Comparison of ENCODE assay signal across 8 cellular contexts in genomic region chr10:97292862-97293198, GRCh38. TPM values are rescaled to one million over a fixed set of nuclear protein-coding genes. Genes with fewer than 3 reads are reported as not detected.
DNase-seq lines count a peak whose midpoint lies in the region; ATAC-seq and TF ChIP-seq lines count a peak whose summit lies in the region.

No MANE protein-coding gene starts in this region.

- peaks cover 2% of the 10 kb centered on the region for H3K27me3 Mint-ChIP-seq in activated CD4-positive, alpha-beta T cell treated with anti-CD3 and anti-CD28 coated beads for 36 hours
- H3K27me3 Mint-ChIP-seq in endothelial cell (ENCODE audit: unreplicated experiment) = peaks cover 7% of the 10 kb centered on the region
- H3K27me3 Mint-ChIP-seq in progenitor cell of endocrine pancreas = no peaks in the 10 kb centered on the region

- peaks cover 10% of the 10 kb centered on the region for H3K36me3 Mint-ChIP-seq in activated CD4-positive, alpha-beta T cell treated with anti-CD3 and anti-CD28 coated beads for 36 hours (ENCODE audit: low read depth)
- H3K36me3 Mint-ChIP-seq in endothelial cell (ENCODE audit: low read depth, unreplicated experiment) = no peaks in the 10 kb centered on the region
- H3K36me3 Mint-ChIP-seq in progenitor cell of endocrine pancreas (ENCODE audit: insufficient read depth) = peaks cover 2% of the 10 kb centered on the region

- DNase-seq in activated CD4-positive, alpha-beta T cell treated with anti-CD3 and anti-CD28 coated beads for 36 hours = no peak
- DNase-seq in activated CD4-positive, alpha-beta T cell treated with anti-CD3 and anti-CD28 coated beads, Interleukin-2, amount 50 U/mL, for 1 hour = no peak
- DNase-seq in PC-3 (no peak), endothelial cell (ENCODE audit: low spot score) (no peak), progenitor cell of endocrine pancreas (ENCODE audit: low spot score, unreplicated experiment) (no peak), glomerular visceral epithelial cell (ENCODE audit: extremely low spot score) (no peak), A172 (ENCODE audit: low spot score) (no peak)
- no peak for DNase-seq in stimulated activated CD4-positive, alpha-beta T cell treated with anti-CD3 and anti-CD28 coated beads, Interleukin-2, amount 100 ng/mL, for 24 hours

- H3K4me3 ChIP-seq in PC-3 (ENCODE audit: low read length) = no peak overlapping the region

- no peak overlapping the region for H3K27ac ChIP-seq in PC-3 (ENCODE audit: low read length)

- peaks cover 15% of the 10 kb centered on the region for H3K79me2 ChIP-seq in PC-3 (ENCODE audit: low read length)

- intact Hi-C loops in activated CD4-positive, alpha-beta T cell treated with anti-CD3 and anti-CD28 coated beads for 36 hours (cut with DNase I, micrococcal nuclease) = loop anchor here (1.0 to 10.0 kb wide), 13 partner anchors 26 to 1731 kb away; partner anchors contain the start of genes FRAT1 (in 2 of the 2), MMS19 (in 2 of the 2), UBTD1 (in 2 of the 2) and EXOSC1 (in 1 of the 2)
- intact Hi-C loops in PC-3 (cut with micrococcal nuclease) = loop anchor here (1.0 kb wide), 2 partner anchors 40 to 107 kb away; no protein-coding TSS in a partner anchor

- no TSS peak for BruUV-seq in PC-3 (replicated peaks; lab: Mats Ljungman, UMichigan)

- POLR2A ChIA-PET in activated CD4-positive, alpha-beta T cell treated with anti-CD3 and anti-CD28 coated beads for 36 hours (lab: Charles Lee) = interaction anchor here (0.6 to 1.0 kb wide), 2 partner anchors 27 to 108 kb away, joined by 4 to 5 read pairs; partner anchors contain the start of gene RRP12
- POLR2A ChIA-PET in PC-3 (lab: Charles Lee; ENCODE audit: unreplicated experiment) = no interaction called here

- no peaks in the 10 kb centered on the region for H3K9me3 ChIP-seq in PC-3 (ENCODE audit: low read length)

- peaks cover 20% of the 10 kb centered on the region for H3K4me1 Mint-ChIP-seq in activated CD4-positive, alpha-beta T cell treated with anti-CD3 and anti-CD28 coated beads for 36 hours
- H3K4me1 Mint-ChIP-seq in endothelial cell (ENCODE audit: unreplicated experiment) = peaks cover 13% of the 10 kb centered on the region
- H3K4me1 Mint-ChIP-seq in progenitor cell of endocrine pancreas (ENCODE audit: low read depth) = peaks cover 24% of the 10 kb centered on the region

- no peak for TF ChIP-seq CTCF in PC-3 (conservative IDR thresholded peaks at IDR 0.05; ENCODE audit: low read depth, low read length)
- TF ChIP-seq CTCF in endothelial cell (IDR thresholded peaks at IDR 0.05; ENCODE audit: unreplicated experiment) = no peak
- TF ChIP-seq CTCF in progenitor cell of endocrine pancreas (IDR thresholded peaks at IDR 0.05; ENCODE audit: unreplicated experiment) = no peak

- no peak overlapping the region for H3K9ac ChIP-seq in PC-3 (ENCODE audit: low read length)

- peak overlapping the region; percentile 87 for H3K27ac Mint-ChIP-seq in activated CD4-positive, alpha-beta T cell treated with anti-CD3 and anti-CD28 coated beads for 36 hours
- H3K27ac Mint-ChIP-seq in endothelial cell (ENCODE audit: unreplicated experiment) (peak overlapping the region; percentile 99), progenitor cell of endocrine pancreas (peak overlapping the region; percentile 93)

- no peaks in the 10 kb centered on the region for H3K27me3 ChIP-seq in PC-3 (ENCODE audit: low read length)

- H3K4me3 Mint-ChIP-seq in activated CD4-positive, alpha-beta T cell treated with anti-CD3 and anti-CD28 coated beads for 36 hours = peak overlapping the region; percentile 93
- H3K4me3 Mint-ChIP-seq in endothelial cell (ENCODE audit: unreplicated experiment) (peak overlapping the region; percentile 92), progenitor cell of endocrine pancreas (ENCODE audit: low read depth) (peak overlapping the region; percentile 92)

- CTCF ChIA-PET in activated CD4-positive, alpha-beta T cell treated with anti-CD3 and anti-CD28 coated beads for 36 hours (lab: Charles Lee) = interaction anchor here (0.5 to 1.9 kb wide), 5 partner anchors 11 to 167 kb away, joined by 3 to 11 read pairs (median 3); partner anchors contain the start of gene RRP12
- CTCF ChIA-PET in PC-3 (lab: Charles Lee) = no interaction called here

- no peak for ATAC-seq in activated CD4-positive, alpha-beta T cell treated with anti-CD3 and anti-CD28 coated beads for 36 hours
- no peak for ATAC-seq in PC-3

- H3K9me3 Mint-ChIP-seq in activated CD4-positive, alpha-beta T cell treated with anti-CD3 and anti-CD28 coated beads for 36 hours (ENCODE audit: low read depth) = no peaks in the 10 kb centered on the region
- H3K9me3 Mint-ChIP-seq in endothelial cell (ENCODE audit: unreplicated experiment) = no peaks in the 10 kb centered on the region
- no peaks in the 10 kb centered on the region for H3K9me3 Mint-ChIP-seq in progenitor cell of endocrine pancreas (ENCODE audit: low read depth)

- H3K4me2 ChIP-seq in PC-3 (ENCODE audit: low read length) = 0 out of 2 replicates have a peak overlapping the region, but pooled peaks have one; percentile 29

- H3K36me3 ChIP-seq in PC-3 (ENCODE audit: low read depth, low read length) = no peaks in the 10 kb centered on the region

- H3F3A ChIP-seq in PC-3 (ENCODE audit: low read length, unreplicated experiment) = peaks cover 5% of the 10 kb centered on the region

- H2AFZ ChIP-seq in PC-3 (ENCODE audit: low read length) = no peak overlapping the region

- no peaks in the 10 kb centered on the region; the same call in 1 of the 2 replicates for H3K4me1 ChIP-seq in PC-3 (ENCODE audit: insufficient read depth, low read length)

- H3K9me2 ChIP-seq in PC-3 (replicated peaks; ENCODE audit: low read length) = no peaks in the 10 kb centered on the region

- no peaks in the 10 kb centered on the region for H4K20me1 ChIP-seq in PC-3 (ENCODE audit: low read length)

RNA-seq across cellular contexts. Expression of gene ARHGAP19, which starts 0.4 kb away (rescaled TPM):
- total RNA-seq in activated CD4-positive, alpha-beta T cell treated with anti-CD3 and anti-CD28 coated beads for 36 hours = 10 to 100 TPM; 55.9 to 70.2 TPM
- total RNA-seq in PC-3 (2014; rRNA removed) (8.5 and 9.8 TPM in 2 replicates), endothelial cell (ENCODE audit: unreplicated experiment) (19.8 TPM), progenitor cell of endocrine pancreas (20.4 and 21.1 TPM in 2 replicates)
- 15.2 and 16.1 TPM in 2 replicates for total RNA-seq in A172 (2014; rRNA removed; shearing (Covaris generic))

RNA-seq across cellular contexts. Expression of gene FRAT1, which starts 26.2 kb away (rescaled TPM):
- 1 to 10 TPM; 1.3 to 1.8 TPM for total RNA-seq in activated CD4-positive, alpha-beta T cell treated with anti-CD3 and anti-CD28 coated beads for 36 hours
- total RNA-seq in PC-3 (2014; rRNA removed) (4.1 and 4.4 TPM in 2 replicates), endothelial cell (ENCODE audit: unreplicated experiment) (8.0 TPM), progenitor cell of endocrine pancreas (15.7 and 16.7 TPM in 2 replicates)
- 1.8 and 2.3 TPM in 2 replicates for total RNA-seq in A172 (2014; rRNA removed; shearing (Covaris generic))

RNA-seq across cellular contexts. Expression of gene FRAT2, which starts 41.7 kb away (rescaled TPM):
- total RNA-seq in activated CD4-positive, alpha-beta T cell treated with anti-CD3 and anti-CD28 coated beads for 36 hours = 1 to 10 TPM; 3.0 to 4.3 TPM
- total RNA-seq in PC-3 (2014; rRNA removed) = 19.2 and 26.7 TPM in 2 replicates
- 25.6 TPM for total RNA-seq in endothelial cell (ENCODE audit: unreplicated experiment)
- total RNA-seq in progenitor cell of endocrine pancreas = 37.7 and 38.7 TPM in 2 replicates
- total RNA-seq in A172 (2014; rRNA removed; shearing (Covaris generic)) = 4.0 and 4.2 TPM in 2 replicates
